Comparison of ENCODE assay signal across 24 cellular contexts in the genomic region with DNA sequence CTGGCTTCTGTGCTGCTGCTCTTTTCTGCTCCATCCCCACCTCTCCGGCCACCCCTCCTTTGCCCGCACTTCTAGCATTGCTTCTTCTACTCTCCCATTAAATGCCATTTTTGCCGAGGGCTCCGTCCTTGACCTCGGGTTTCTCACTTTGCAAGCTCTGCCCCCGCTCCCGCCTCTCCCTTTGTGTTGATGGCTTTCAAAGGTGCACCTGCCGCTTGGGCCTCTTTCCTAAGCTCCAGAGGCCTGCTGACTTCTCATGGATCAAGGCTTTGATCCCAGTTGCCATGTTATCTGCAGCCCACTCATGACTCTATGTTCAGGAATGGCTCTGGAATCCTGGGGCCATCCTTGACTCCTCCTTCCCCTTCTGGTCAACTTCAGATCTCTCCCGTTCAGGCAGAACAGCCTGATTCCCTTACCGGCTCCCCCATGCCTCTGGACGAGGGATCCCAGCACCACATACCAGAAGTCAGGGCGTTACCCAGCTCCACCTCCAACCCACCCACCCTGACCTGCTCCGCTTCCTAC. TPM values are rescaled to one million over a fixed set of nuclear protein-coding genes. Genes with fewer than 3 reads are reported as not detected.
DNase-seq lines count a peak whose midpoint lies in the region; ATAC-seq, FAIRE-seq and TF ChIP-seq lines count a peak whose summit lies in the region.
"Had no signal": no experiment of that assay in that cellular context is flagged by ENCODE, and none has a peak within 500 bp of the region (broad histone marks: within the 10 kb centered on the region; RNA-seq: fewer than 3 reads in every experiment).

No MANE protein-coding gene starts in this region.

- no peaks in the 10 kb centered on the region for H3K79me2 ChIP-seq in HepG2 (ENCODE audit: insufficient read depth, low read length)

- no peak overlapping the region for H3K4me2 ChIP-seq in HepG2 (ENCODE audit: low read depth, low read length)
- H3K4me2 ChIP-seq: BLaER1 treated with 17β-estradiol and CSF1 and Interleukin-3, amounts not matched to agents 10 nM and 100 nM had no signal

- TF ChIP-seq EP300 in HepG2 (IDR thresholded peaks at IDR 0.05; ENCODE audit: low read depth in 2 of 2, low read length in 2 of 2) (no peak), HepG2 (CRISPR knock-in tag; IDR thresholded peaks at IDR 0.05; ENCODE audit: borderline replicate concordance) (no peak)

- H4K20me1 ChIP-seq in HepG2 (ENCODE audit: insufficient read depth, low read length), result no peaks in the 10 kb centered on the region
- H4K20me1 ChIP-seq: BLaER1 treated with 17β-estradiol and CSF1 and Interleukin-3, amounts not matched to agents 10 nM and 100 nM had no signal

- H2AFZ ChIP-seq in HepG2 (ENCODE audit: low read length), result no peak overlapping the region
- H2AFZ ChIP-seq: GM23248 had no signal

- H3K27ac ChIP-seq in HepG2 (ENCODE audit: extremely low read length, insufficient read depth, low read length) (no peak overlapping the region), right lobe of liver (no peak overlapping the region), breast epithelium (no peak overlapping the region)
- H3K27ac ChIP-seq: BLaER1 treated with 17β-estradiol and CSF1 and Interleukin-3, amounts not matched to agents 10 nM and 100 nM; GM23248; SJCRH30 had no signal

- TF ChIP-seq POLR2A in HepG2 (IDR thresholded peaks at IDR 0.05; ENCODE audit: insufficient read depth in 1 of 2, low read depth in 2 of 2, low read length in 2 of 2) (no peak), right lobe of liver (IDR thresholded peaks at IDR 0.05) (no peak), breast epithelium (IDR thresholded peaks at IDR 0.05) (no peak)

- H3K27me3 ChIP-seq in HepG2 (ENCODE audit: control insufficient read depth in 1 of 2, insufficient read depth in 2 of 2, low read length in 2 of 2) (no peaks in the 10 kb centered on the region; a peak in 1 of 5 replicates), right lobe of liver (no peaks in the 10 kb centered on the region), breast epithelium (no peaks in the 10 kb centered on the region)
- H3K27me3 ChIP-seq: BLaER1 treated with 17β-estradiol and CSF1 and Interleukin-3, amounts not matched to agents 10 nM and 100 nM; SJCRH30 had no signal

- POLR2A ChIA-PET in HepG2 (lab: Yijun Ruan, JAX), result no interaction called here

- CTCF ChIA-PET in HepG2 (lab: Yijun Ruan, JAX; ENCODE audit: low intra/inter-chr PET ratio, low total read pairs), result no interaction called here

- DNase-seq in HepG2 (ENCODE audit: low spot score) (peak; percentile 37), right lobe of liver (no peak), mesenteric fat pad (ENCODE audit: low spot score) (peak; percentile 41), posterior vena cava (ENCODE audit: low spot score) (peak; percentile 17), breast epithelium (ENCODE audit: low spot score in 2 of 2) (no peak)
- DNase-seq in activated T-cell treated with anti-CD3 and anti-CD28 coated beads, Interleukin-2, amount 50 U/mL, for 48 hours, result no peak
- DNase-seq: 8988T; CD4-positive, alpha-beta memory T cell; DND-41; GM23248; HCEC 1CT; Karpas-422; MV-4-11; NCI-H1105 treated with DMSO at 0.1 percent for 48 hours; NCI-H2081; NCI-H2171; NCI-H446; OCI-M1; SJCRH30 had no signal

- TF ChIP-seq RAD21 in HepG2 (CRISPR knock-in tag; IDR thresholded peaks at IDR 0.05), result no peak

- H3K4me3 ChIP-seq in HepG2 (replicated peaks in 1 of 3; ENCODE audit: insufficient read depth in 1 of 3, low read depth in 2 of 3, low read length in 3 of 3) (no peak overlapping the region), right lobe of liver (no peak overlapping the region), breast epithelium (no peak overlapping the region)
- H3K4me3 ChIP-seq: BLaER1 treated with 17β-estradiol and CSF1 and Interleukin-3, amounts not matched to agents 10 nM and 100 nM; GM23248; SJCRH30 had no signal

- no peaks in the 10 kb centered on the region for H3K36me3 ChIP-seq in HepG2 (replicated peaks in 1 of 2; ENCODE audit: control insufficient read depth in 1 of 2, insufficient read depth in 2 of 2, low read length in 2 of 2)
- H3K36me3 ChIP-seq in right lobe of liver, result no peaks in the 10 kb centered on the region
- no peaks in the 10 kb centered on the region for H3K36me3 ChIP-seq in breast epithelium
- H3K36me3 ChIP-seq: BLaER1 treated with 17β-estradiol and CSF1 and Interleukin-3, amounts not matched to agents 10 nM and 100 nM; SJCRH30 had no signal

- TF ChIP-seq CTCF in HepG2 (CRISPR knock-in tag; IDR thresholded peaks at IDR 0.05) (no peak), right lobe of liver (IDR thresholded peaks at IDR 0.05) (no peak), breast epithelium (IDR thresholded peaks at IDR 0.05) (no peak)

- 38% methylated on average over 12 of the region's 13 CpGs for WGBS in HepG2 (ENCODE audit: low lambda C conversion rate)
- 82% methylated on average over 10 of the region's 13 CpGs for WGBS in right lobe of liver (ENCODE audit: insufficient coverage, low coverage, low lambda C conversion rate, missing lambda C conversion rate)

- intact Hi-C loops in HepG2 (cut with micrococcal nuclease; ENCODE audit: unreplicated experiment), result loop anchor here (10.0 kb wide), 1 partner anchor 164 kb away; no protein-coding TSS in a partner anchor
- intact Hi-C loops in right lobe of liver (cut with DNase I), result loop anchor here in 1 of 2 donors (5.0 kb wide), 1 partner anchor 301 kb away; no protein-coding TSS in a partner anchor
- intact Hi-C loops in posterior vena cava (cut with DNase I), result loop anchor here in 1 of 2 donors (5.0 to 10.0 kb wide), 2 partner anchors 296 to 344 kb away; no protein-coding TSS in a partner anchor
- intact Hi-C loops in breast epithelium (cut with DNase I; ENCODE audit: low total_unique reads), result no loop called here

- H3K9ac ChIP-seq in HepG2 (ENCODE audit: insufficient read depth, low read depth, low read length), result no peak overlapping the region
- H3K9ac ChIP-seq: BLaER1 treated with 17β-estradiol and CSF1 and Interleukin-3, amounts not matched to agents 10 nM and 100 nM; GM23248 had no signal

- no peaks in the 10 kb centered on the region for H3K9me3 ChIP-seq in HepG2 (ENCODE audit: low read length)
- no peaks in the 10 kb centered on the region for H3K9me3 ChIP-seq in right lobe of liver
- no peaks in the 10 kb centered on the region for H3K9me3 ChIP-seq in breast epithelium
- H3K9me3 ChIP-seq: BLaER1 treated with 17β-estradiol and CSF1 and Interleukin-3, amounts not matched to agents 10 nM and 100 nM; SJCRH30 had no signal

- in situ Hi-C loops in HepG2 (cut with HindIII; ENCODE audit: extremely low pct_ligation_motif_present, low pct_unique_long_range_greater_than_20kb), result loop anchor here (5.0 to 25.0 kb wide), 2 partner anchors 296 to 626 kb away; no protein-coding TSS in a partner anchor

- ATAC-seq in HepG2 (no peak), right lobe of liver (no peak), HG03342 (IDR thresholded peaks at IDR 0.05; ENCODE audit: unreplicated experiment) (no peak), HG02981 (IDR thresholded peaks at IDR 0.05; ENCODE audit: unreplicated experiment) (no peak)

- H3K4me1 ChIP-seq in HepG2 (ENCODE audit: insufficient read depth, low read length) (peaks cover 17% of the 10 kb centered on the region), right lobe of liver (no peaks in the 10 kb centered on the region), breast epithelium (no peaks in the 10 kb centered on the region)
- H3K4me1 ChIP-seq: SJCRH30 had no signal

- BruUV-seq in HepG2 (replicated peaks; lab: Mats Ljungman, UMichigan), result no TSS peak

- FAIRE-seq in HepG2 (lab: Jason Lieb, UNC), result no peak
- FAIRE-seq: GM12891, RCC 7860 had no signal

TF ChIP-seq in HepG2, 621 proteins besides CTCF, POLR2A, EP300 and RAD21 (continues in another document):
- TF ChIP-seq SAFB2 (CRISPR knock-in tag; IDR thresholded peaks at IDR 0.05; ENCODE audit: borderline replicate concordance, low read depth) (no peak), ZNF589 (CRISPR knock-in tag; conservative IDR thresholded peaks at IDR 0.05) (no peak), ZNF564 (CRISPR knock-in tag; IDR thresholded peaks at IDR 0.05) (no peak), U2AF1 (optimal IDR thresholded peaks at IDR 0.05; ENCODE audit: low read depth, low read length) (no peak), ZNF180 (CRISPR knock-in tag; IDR thresholded peaks at IDR 0.05; ENCODE audit: borderline replicate concordance, low read depth) (no peak), RARA (CRISPR knock-in tag; IDR thresholded peaks at IDR 0.05) (0 out of 2 replicates have a peak, but pooled peaks have one; percentile 14)
- TF ChIP-seq, protein P1, sequence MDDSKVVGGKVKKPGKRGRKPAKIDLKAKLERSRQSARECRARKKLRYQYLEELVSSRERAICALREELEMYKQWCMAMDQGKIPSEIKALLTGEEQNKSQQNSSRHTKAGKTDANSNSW (CRISPR knock-in tag; IDR thresholded peaks at IDR 0.05; ENCODE audit: borderline replicate concordance), result no peak

RNA-seq across cellular contexts. Expression of a gene that starts 54.3 kb away (rescaled TPM):
- total RNA-seq in HepG2 (2016; rRNA removed; fragmentation: Illumina TruSeq; extraction: Trizol), result not detected in 2 replicates
- total RNA-seq in HepG2 (2016; cell fraction: cytosol; rRNA removed; fragmentation: Illumina TruSeq; extraction: Trizol; ENCODE audit: low read depth), result not detected in 2 replicates
- total RNA-seq in HepG2 (2016; cell fraction: insoluble cytoplasmic fraction; rRNA removed; fragmentation: Illumina TruSeq; extraction: Trizol), result not detected in 2 replicates
- not detected in 2 replicates for total RNA-seq in HepG2 (2016; cell fraction: membrane; rRNA removed; fragmentation: Illumina TruSeq; extraction: Trizol)
- not detected in 2 replicates for total RNA-seq in HepG2 (2016; cell fraction: nucleus; rRNA removed; fragmentation: Illumina TruSeq; extraction: Trizol)
- not detected in 2 replicates for polyA plus RNA-seq in HepG2 (2011; rRNA removed)
- polyA plus RNA-seq in HepG2 (2011; cell fraction: cytosol; rRNA removed), result not detected in 2 replicates
- not detected in 2 replicates for polyA plus RNA-seq in HepG2 (2011; cell fraction: nucleus; rRNA removed)
- polyA plus RNA-seq in HepG2 (2012), result not detected in 2 replicates
- polyA plus RNA-seq in HepG2 (2016; cell fraction: cytosol; fragmentation: Illumina TruSeq; extraction: Trizol; ENCODE audit: low read depth), result not detected in 2 replicates
- polyA plus RNA-seq in HepG2 (2016; cell fraction: insoluble cytoplasmic fraction; fragmentation: Illumina TruSeq; extraction: Trizol; ENCODE audit: low read depth), result not detected in 2 replicates
- polyA plus RNA-seq in HepG2 (2016; cell fraction: membrane; fragmentation: Illumina TruSeq; extraction: Trizol; ENCODE audit: low read depth), result not detected in 2 replicates
- polyA plus RNA-seq in HepG2 (2016; cell fraction: nucleus; fragmentation: Illumina TruSeq; extraction: Trizol; ENCODE audit: insufficient read depth, low read depth), result not detected in 2 replicates
- polyA minus RNA-seq in HepG2 (2011; rRNA and poly(A)+ RNA removed; ENCODE audit: low replicate concordance), result 0.05 TPM in 1 of 2 replicates, not detected in the other
- polyA minus RNA-seq in HepG2 (2011; cell fraction: cytosol; rRNA and poly(A)+ RNA removed), result not detected in 2 replicates
- polyA minus RNA-seq in HepG2 (2011; cell fraction: nucleus; rRNA and poly(A)+ RNA removed), result not detected in 2 replicates
- 1 to 10 TPM in 5 of 6 experiments, under 1 TPM in 1; 0.84 to 3.3 (median 2.5) TPM for total RNA-seq in right lobe of liver
- 10.5 TPM for total RNA-seq in mesenteric fat pad
- 10 to 100 TPM in 1 of 2 donors, 1 to 10 TPM in 1; 5.2 to 11.2 TPM for total RNA-seq in posterior vena cava
- total RNA-seq in breast epithelium, result 10 to 100 TPM; 11.5 to 33.5 (median 16.5) TPM
- total RNA-seq: GM23248 had no signal
- polyA plus RNA-seq: GM23248 had no signal

Comparison
In these comparisons a context has a peak if more than half of its experiments do, and no peak if none do; other contexts are left out.
1. DNase-seq: peak in HepG2 (single experiment), mesenteric fat pad (single experiment) and posterior vena cava (single experiment); none in right lobe of liver (0 of 3), activated T-cell treated with anti-CD3 and anti-CD28 coated beads, Interleukin-2, amount 50 U/mL, for 48 hours (0 of 2) and breast epithelium (0 of 2).